9 cellular contexts compared by ENCODE assay signal in genomic region chr5:170632266-170632984, GRCh38.
DNase-seq lines count a peak whose midpoint lies in the region; ATAC-seq, FAIRE-seq and TF ChIP-seq lines count a peak whose summit lies in the region.
"Had no signal": no experiment of that assay in that cellular context is flagged by ENCODE, and none has a peak within 500 bp of the region (broad histone marks: within the 10 kb centered on the region; RNA-seq: fewer than 3 reads in every experiment).

No MANE protein-coding gene starts in this region.

- no peak for ATAC-seq in GM21723 (IDR thresholded peaks at IDR 0.05; ENCODE audit: unreplicated experiment)
- no peak for ATAC-seq in GM21526 (IDR thresholded peaks at IDR 0.05; ENCODE audit: low FRiP score, unreplicated experiment)
- no peak for ATAC-seq in HG02678 (IDR thresholded peaks at IDR 0.05; ENCODE audit: unreplicated experiment)

- no peak for DNase-seq in D721Med (ENCODE audit: insufficient read length, low spot score)
- DNase-seq in NT2/D1 (ENCODE audit: low read depth, low spot score), result no peak
- DNase-seq in endothelial cell of umbilical vein (ENCODE audit: low read depth, low spot score), result no peak
- DNase-seq in NCI-H146 treated with DMSO at 0.1 percent for 48 hours (lab: John Stamatoyannopoulos, UW; ENCODE audit: unreplicated experiment), result no peak

- H3K4me2 ChIP-seq in endothelial cell of umbilical vein (ENCODE audit: insufficient read depth, low read length), result no peak overlapping the region
- no peak overlapping the region for H3K4me2 ChIP-seq in parathyroid adenoma (ENCODE audit: low read length)

- no peaks in the 10 kb centered on the region for H3K9me1 ChIP-seq in endothelial cell of umbilical vein (replicated peaks; ENCODE audit: control insufficient read depth, extremely low read depth, insufficient read depth, low read length)

- CTCF ChIA-PET in endothelial cell of umbilical vein (lab: Charles Lee), result interaction anchor here (1.0 to 17.1 kb wide), 28 partner anchors 11 to 575 kb away, joined by 3 to 288 read pairs (median 4); no protein-coding TSS in a partner anchor

- dilution Hi-C loops in endothelial cell of umbilical vein (cut with MboI; ENCODE audit: extremely low pct_ligation_motif_present, low sequenced_read_pairs), result no loop called here

- no peaks in the 10 kb centered on the region for H4K20me1 ChIP-seq in endothelial cell of umbilical vein (replicated peaks; ENCODE audit: control insufficient read depth, extremely low read depth, insufficient read depth, low read length)

- no peaks in the 10 kb centered on the region for H3K27me3 ChIP-seq in NT2/D1 (ENCODE audit: insufficient read depth, insufficient read length)
- H3K27me3 ChIP-seq in endothelial cell of umbilical vein (ENCODE audit: control insufficient read depth in 2 of 2, insufficient read depth in 2 of 2, low read length in 2 of 2), result no peaks in the 10 kb centered on the region
- H3K27me3 ChIP-seq in parathyroid adenoma (ENCODE audit: control insufficient read depth, insufficient read depth, low read length), result no peaks in the 10 kb centered on the region

- no peak for FAIRE-seq in D721Med (lab: Jason Lieb, UNC)
- FAIRE-seq in endothelial cell of umbilical vein (lab: Jason Lieb, UNC), result no peak
- FAIRE-seq: colon had no signal

- intact Hi-C loops in endothelial cell of umbilical vein (cut with micrococcal nuclease), result loop anchor here (5.0 kb wide), 2 partner anchors 300 to 535 kb away; no protein-coding TSS in a partner anchor

- H3K36me3 ChIP-seq in NT2/D1 (ENCODE audit: insufficient read depth, insufficient read length, low read length) (no peaks in the 10 kb centered on the region), endothelial cell of umbilical vein (ENCODE audit: control insufficient read depth in 2 of 2, extremely low read depth in 1 of 2, insufficient read depth in 2 of 2, low read length in 2 of 2) (no peaks in the 10 kb centered on the region), parathyroid adenoma (ENCODE audit: control insufficient read depth, insufficient read depth, low read length) (no peaks in the 10 kb centered on the region)

- TF ChIP-seq POLR2A in endothelial cell of umbilical vein (IDR thresholded peaks at IDR 0.05; ENCODE audit: low read depth, low read length), result no peak

- BruUV-seq in endothelial cell of umbilical vein (replicated peaks; lab: Mats Ljungman, UMichigan), result no TSS peak

- H2AFZ ChIP-seq in endothelial cell of umbilical vein (ENCODE audit: low read depth, low read length) (peak overlapping the region; percentile 50), parathyroid adenoma (peak overlapping the region; percentile 83)

- H3K4me1 ChIP-seq in NT2/D1 (ENCODE audit: insufficient read depth, insufficient read length) (peaks cover 7% of the 10 kb centered on the region), endothelial cell of umbilical vein (ENCODE audit: control insufficient read depth, extremely low read depth, insufficient read depth, low read length) (peaks cover 9% of the 10 kb centered on the region), parathyroid adenoma (peaks cover 14% of the 10 kb centered on the region)

- H3K9me3 ChIP-seq in NT2/D1 (ENCODE audit: insufficient read depth, low read length) (no peaks in the 10 kb centered on the region), endothelial cell of umbilical vein (replicated peaks; ENCODE audit: control insufficient read depth, insufficient read depth, low read length) (no peaks in the 10 kb centered on the region), parathyroid adenoma (ENCODE audit: control insufficient read depth, low read length) (no peaks in the 10 kb centered on the region)

- POLR2A ChIA-PET in endothelial cell of umbilical vein (lab: Charles Lee), result no interaction called here

- peak overlapping the region; percentile 50 for H3K9ac ChIP-seq in NT2/D1 (ENCODE audit: insufficient read length, low read depth)
- no peak overlapping the region for H3K9ac ChIP-seq in endothelial cell of umbilical vein (replicated peaks; ENCODE audit: extremely low read depth, insufficient read depth, low read length)
- H3K9ac ChIP-seq in parathyroid adenoma, result no peak overlapping the region

- TF ChIP-seq CTCF in D721Med (IDR thresholded peaks at IDR 0.05; ENCODE audit: insufficient read depth, missing control alignments), result peak; percentile 9
- TF ChIP-seq CTCF in endothelial cell of umbilical vein (IDR thresholded peaks at IDR 0.05; ENCODE audit: extremely low read depth in 1 of 2, insufficient read depth in 1 of 2, low read depth in 1 of 2, low read length in 2 of 2), result peak in 1 of 2 donors; percentile 1
- TF ChIP-seq CTCF in parathyroid adenoma (IDR thresholded peaks at IDR 0.05), result no peak

- H3K79me2 ChIP-seq in endothelial cell of umbilical vein (ENCODE audit: control insufficient read depth, insufficient read depth, low read length), result no peaks in the 10 kb centered on the region
- no peaks in the 10 kb centered on the region for H3K79me2 ChIP-seq in parathyroid adenoma

- H3K27ac ChIP-seq in endothelial cell of umbilical vein (ENCODE audit: insufficient read depth, low read depth, low read length) (no peak overlapping the region), parathyroid adenoma (peak overlapping the region; percentile 92)

- H3K4me3 ChIP-seq in NT2/D1 (ENCODE audit: insufficient read length, low read depth) (no peak overlapping the region), endothelial cell of umbilical vein (replicated peaks in 1 of 3; ENCODE audit: insufficient read depth in 1 of 3, low read depth in 1 of 3, low read length in 3 of 3) (no peak overlapping the region), parathyroid adenoma (ENCODE audit: low read depth, low read length) (no peak overlapping the region)

TF ChIP-seq in endothelial cell of umbilical vein, 7 proteins besides CTCF, POLR2A, EP300 and RAD21:
- TF ChIP-seq JUN (IDR thresholded peaks at IDR 0.05; ENCODE audit: borderline replicate concordance, insufficient read depth, insufficient read length, low read depth) (no peak), MAX (IDR thresholded peaks at IDR 0.05; ENCODE audit: insufficient read depth, insufficient read length) (no peak), POLR2AphosphoS5 (IDR thresholded peaks at IDR 0.05; ENCODE audit: insufficient read depth, low read depth, low read length) (no peak)
TF ChIP-seq in endothelial cell of umbilical vein: peak in this region for 0.
